11 cellular contexts compared by ENCODE assay signal in the genomic region with DNA sequence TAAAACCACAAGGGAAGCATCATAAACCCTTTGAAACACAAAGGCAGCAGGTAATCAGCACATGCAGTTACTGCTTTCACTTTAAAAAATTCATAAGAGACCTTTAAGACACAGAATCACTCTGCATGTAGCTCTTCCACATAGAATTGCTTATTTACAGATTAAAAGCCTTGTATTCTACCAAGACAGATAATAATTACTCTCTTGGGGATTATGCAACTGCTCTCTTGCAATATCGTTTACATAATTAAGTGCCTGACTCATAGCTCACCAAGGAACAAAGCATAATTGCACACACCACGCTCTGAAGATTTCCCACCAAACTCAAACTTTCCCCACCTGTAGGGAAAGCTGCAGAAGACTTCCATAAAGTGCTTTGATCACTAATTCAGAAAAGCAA.
DNase-seq lines count a peak whose midpoint lies in the region; ATAC-seq and TF ChIP-seq lines count a peak whose summit lies in the region.
"Had no signal": no experiment of that assay in that cellular context is flagged by ENCODE, and none has a peak within 500 bp of the region (broad histone marks: within the 10 kb centered on the region; RNA-seq: fewer than 3 reads in every experiment).

No MANE protein-coding gene starts in this region.

- POLR2A ChIA-PET in HEK293 (lab: Yijun Ruan, JAX): no interaction called here

- no peak for TF ChIP-seq CTCF in HEK293 (tag by site-specific recombination; IDR thresholded peaks at IDR 0.05)

- peaks cover 42% of the 10 kb centered on the region for H3K36me3 ChIP-seq in BLaER1
- H3K36me3 ChIP-seq in HEK293 (ENCODE audit: control insufficient read depth in 2 of 2, insufficient read depth in 1 of 2, low read length in 2 of 2): no peaks in the 10 kb centered on the region
- H3K36me3 ChIP-seq: ascending aorta, tibial nerve had no signal

- H4K20me1 ChIP-seq in BLaER1: no peaks in the 10 kb centered on the region; the same call in 1 of the 2 replicates

- peaks cover 39% of the 10 kb centered on the region for H3K9me3 ChIP-seq in BLaER1
- H3K9me3 ChIP-seq in HEK293 (ENCODE audit: control insufficient read depth, insufficient read depth, low read depth, low read length): no peaks in the 10 kb centered on the region
- H3K9me3 ChIP-seq: ascending aorta, tibial nerve had no signal

- H3K27ac ChIP-seq in BLaER1 (no peak overlapping the region), HEK293 (ENCODE audit: extremely low read depth, low read depth, low read length) (no peak overlapping the region)
- H3K27ac ChIP-seq: ascending aorta, tibial nerve had no signal

- ATAC-seq in GM19395 (IDR thresholded peaks at IDR 0.05; ENCODE audit: unreplicated experiment) (no peak), GM18517 (IDR thresholded peaks at IDR 0.05; ENCODE audit: unreplicated experiment) (no peak), GM21723 (IDR thresholded peaks at IDR 0.05; ENCODE audit: unreplicated experiment) (no peak)

- no peaks in the 10 kb centered on the region for H3K27me3 ChIP-seq in BLaER1
- H3K27me3 ChIP-seq: ascending aorta had no signal

- peak overlapping the region; percentile 6; the same call in 1 of the 2 replicates for H3K4me2 ChIP-seq in BLaER1

- CTCF ChIA-PET in HEK293 (lab: Yijun Ruan, JAX): interaction anchor here (0.5 to 1.0 kb wide), 2 partner anchors 9 to 248 kb away, joined by 3 read pairs; no protein-coding TSS in a partner anchor

- DNase-seq in RPMI7951 (ENCODE audit: low read depth): peak; percentile 40
- peak; percentile 42 for DNase-seq in iris pigment epithelial cell (ENCODE audit: low read depth)
- DNase-seq in GOT3 (lab: John Stamatoyannopoulos, UW): no peak
- DNase-seq: NCI-H1092 had no signal

- H3K4me3 ChIP-seq in BLaER1 (no peak overlapping the region), HEK293 (ENCODE audit: low read depth, low read length) (no peak overlapping the region)
- H3K4me3 ChIP-seq: ascending aorta, tibial nerve had no signal

- H3K4me1 ChIP-seq in BLaER1 (peaks cover 19% of the 10 kb centered on the region; the same call in 1 of the 2 replicates), HEK293 (ENCODE audit: control insufficient read depth, insufficient read depth, low read length) (peaks cover 14% of the 10 kb centered on the region)
- H3K4me1 ChIP-seq: ascending aorta had no signal

- no peak overlapping the region for H3K9ac ChIP-seq in BLaER1

TF ChIP-seq in HEK293, 187 proteins besides CTCF, POLR2A, EP300 and RAD21 (continues in another document):
- TF ChIP-seq ZNF175 (tag by site-specific recombination; IDR thresholded peaks at IDR 0.05): no peak
- no peak for TF ChIP-seq ZNF423 (tag by site-specific recombination; IDR thresholded peaks at IDR 0.05)
- TF ChIP-seq ZNF654 (tag by site-specific recombination; IDR thresholded peaks at IDR 0.05; ENCODE audit: low read depth): no peak
- TF ChIP-seq TRIM28 (IDR thresholded peaks at IDR 0.05; ENCODE audit: borderline replicate concordance, low read length): 0 out of 2 replicates have a peak, but pooled peaks have one; percentile 28
- TF ChIP-seq ZNF133 (tag by site-specific recombination; IDR thresholded peaks at IDR 0.05): no peak
- TF ChIP-seq BCL11A (tag by site-specific recombination; IDR thresholded peaks at IDR 0.05; ENCODE audit: low read depth): no peak
- TF ChIP-seq ZNF571 (tag by site-specific recombination; IDR thresholded peaks at IDR 0.05): no peak
- peak; percentile 94 for TF ChIP-seq SP7 (tag by site-specific recombination; IDR thresholded peaks at IDR 0.05)
- no peak for TF ChIP-seq ATF2 (tag by site-specific recombination; IDR thresholded peaks at IDR 0.05; ENCODE audit: low read depth)
- no peak for TF ChIP-seq ZNF426 (tag by site-specific recombination; IDR thresholded peaks at IDR 0.05)
- no peak for TF ChIP-seq ZNF248 (tag by site-specific recombination; IDR thresholded peaks at IDR 0.05)
- no peak for TF ChIP-seq ZNF660 (tag by site-specific recombination; IDR thresholded peaks at IDR 0.05)
- no peak for TF ChIP-seq ZNF140 (tag by site-specific recombination; IDR thresholded peaks at IDR 0.05)
- TF ChIP-seq ZNF366 (tag by site-specific recombination; conservative IDR thresholded peaks at IDR 0.05): peak; percentile 89
- TF ChIP-seq, protein P1, sequence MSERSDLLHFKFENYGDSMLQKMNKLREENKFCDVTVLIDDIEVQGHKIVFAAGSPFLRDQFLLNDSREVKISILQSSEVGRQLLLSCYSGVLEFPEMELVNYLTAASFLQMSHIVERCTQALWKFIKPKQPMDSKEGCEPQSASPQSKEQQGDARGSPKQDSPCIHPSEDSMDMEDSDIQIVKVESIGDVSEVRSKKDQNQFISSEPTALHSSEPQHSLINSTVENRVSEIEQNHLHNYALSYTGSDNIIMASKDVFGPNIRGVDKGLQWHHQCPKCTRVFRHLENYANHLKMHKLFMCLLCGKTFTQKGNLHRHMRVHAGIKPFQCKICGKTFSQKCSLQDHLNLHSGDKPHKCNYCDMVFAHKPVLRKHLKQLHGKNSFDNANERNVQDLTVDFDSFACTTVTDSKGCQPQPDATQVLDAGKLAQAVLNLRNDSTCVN (tag by site-specific recombination; optimal IDR thresholded peaks at IDR 0.05): no peak
- no peak for TF ChIP-seq ZNF274 (IDR thresholded peaks at IDR 0.05; ENCODE audit: low read length)
- no peak for TF ChIP-seq ZNF274 (tag by site-specific recombination; IDR thresholded peaks at IDR 0.05; ENCODE audit: borderline replicate concordance)
- TF ChIP-seq ZNF521 (tag by site-specific recombination; IDR thresholded peaks at IDR 0.05): no peak
- TF ChIP-seq ZBTB8A (tag by site-specific recombination; IDR thresholded peaks at IDR 0.05): no peak
- TF ChIP-seq SP2 (tag by site-specific recombination; IDR thresholded peaks at IDR 0.05): no peak
- peak; percentile 53 for TF ChIP-seq ZXDB (tag by site-specific recombination; IDR thresholded peaks at IDR 0.05)
- no peak for TF ChIP-seq ZNF830 (tag by site-specific recombination; IDR thresholded peaks at IDR 0.05; ENCODE audit: low read depth)
- TF ChIP-seq ZNF341 (tag by site-specific recombination; IDR thresholded peaks at IDR 0.05; ENCODE audit: low read depth): no peak
- TF ChIP-seq, protein P2, sequence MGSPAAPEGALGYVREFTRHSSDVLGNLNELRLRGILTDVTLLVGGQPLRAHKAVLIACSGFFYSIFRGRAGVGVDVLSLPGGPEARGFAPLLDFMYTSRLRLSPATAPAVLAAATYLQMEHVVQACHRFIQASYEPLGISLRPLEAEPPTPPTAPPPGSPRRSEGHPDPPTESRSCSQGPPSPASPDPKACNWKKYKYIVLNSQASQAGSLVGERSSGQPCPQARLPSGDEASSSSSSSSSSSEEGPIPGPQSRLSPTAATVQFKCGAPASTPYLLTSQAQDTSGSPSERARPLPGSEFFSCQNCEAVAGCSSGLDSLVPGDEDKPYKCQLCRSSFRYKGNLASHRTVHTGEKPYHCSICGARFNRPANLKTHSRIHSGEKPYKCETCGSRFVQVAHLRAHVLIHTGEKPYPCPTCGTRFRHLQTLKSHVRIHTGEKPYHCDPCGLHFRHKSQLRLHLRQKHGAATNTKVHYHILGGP (tag by site-specific recombination; IDR thresholded peaks at IDR 0.05): peak; percentile 72
- TF ChIP-seq FEZF1 (tag by site-specific recombination; IDR thresholded peaks at IDR 0.05): peak; percentile 55; the same call in 1 of the 2 replicates
- no peak for TF ChIP-seq ZNF19 (tag by site-specific recombination; IDR thresholded peaks at IDR 0.05; ENCODE audit: low read depth)
- TF ChIP-seq ZNF174 (tag by site-specific recombination; IDR thresholded peaks at IDR 0.05): no peak
- TF ChIP-seq EGR2 (tag by site-specific recombination; IDR thresholded peaks at IDR 0.05; ENCODE audit: low read depth): no peak
- no peak for TF ChIP-seq ZSCAN4 (tag by site-specific recombination; IDR thresholded peaks at IDR 0.05)
- TF ChIP-seq ZFP69B (tag by site-specific recombination; IDR thresholded peaks at IDR 0.05): peak; percentile 40; the same call in 1 of the 2 replicates
- no peak for TF ChIP-seq ZSCAN18 (tag by site-specific recombination; IDR thresholded peaks at IDR 0.05)
- no peak for TF ChIP-seq ZNF138 (tag by site-specific recombination; IDR thresholded peaks at IDR 0.05; ENCODE audit: borderline replicate concordance)
- TF ChIP-seq ZBTB1 (tag by site-specific recombination; IDR thresholded peaks at IDR 0.05): no peak
